11 cellular contexts compared by ENCODE assay signal in genomic region chr20:39785252-39785917, GRCh38.
"Had no signal": no experiment of that assay in that cellular context is flagged by ENCODE, and none has a peak within 500 bp of the region (broad histone marks: within the 10 kb centered on the region; RNA-seq: fewer than 3 reads in every experiment).

No MANE protein-coding gene starts in this region.

- H3K36me3 ChIP-seq: stomach, tibial artery, vagina had no signal

- DNase-seq: activated CD4-positive, alpha-beta T cell treated with anti-CD3 and anti-CD28 coated beads, Interleukin-2, amount 50 U/mL, for 1 hour; amniotic stem cell; dorsolateral prefrontal cortex; hippocampal formation; left cardiac atrium; mammary epithelial cell; stomach; T-helper 2 cell; tibial artery had no signal

- H3K27me3 ChIP-seq: stomach, tibial artery, vagina had no signal

- H3K4me3 ChIP-seq: dorsolateral prefrontal cortex, skin epidermis, stomach, tibial artery, vagina had no signal

- H3K9me3 ChIP-seq: tibial artery, vagina had no signal

- H3K4me1 ChIP-seq: stomach, tibial artery, vagina had no signal

- H3K27ac ChIP-seq: dorsolateral prefrontal cortex, skin epidermis, stomach, tibial artery, vagina had no signal
